In genomic region chr15:59997070-59997701, GRCh38 we compare ENCODE assay signal across 8 cellular contexts. TPM values are rescaled to one million over a fixed set of nuclear protein-coding genes. Genes with fewer than 3 reads are reported as not detected.
DNase-seq lines count a peak whose midpoint lies in the region; ATAC-seq, FAIRE-seq and TF ChIP-seq lines count a peak whose summit lies in the region.

No MANE protein-coding gene starts in this region.

- H3K4me1 ChIP-seq in DOHH2 (ENCODE audit: control insufficient read depth, low read length) (no peaks in the 10 kb centered on the region), keratinocyte (ENCODE audit: control insufficient read depth, extremely low read depth, insufficient read depth, low read length) (peaks cover 3% of the 10 kb centered on the region), stomach (peaks cover 9 to 37% (median 21%) of the 10 kb centered on the region in 4 donors)

- TF ChIP-seq CTCF in DOHH2 (IDR thresholded peaks at IDR 0.05; ENCODE audit: low read depth, low read length, poor library complexity, severe bottlenecking) (no peak), keratinocyte (optimal IDR thresholded peaks at IDR 0.05 in 1 of 3, IDR thresholded peaks at IDR 0.05 in 1 of 3, conservative IDR thresholded peaks at IDR 0.05 in 1 of 3; ENCODE audit: extremely low read depth in 1 of 3, insufficient read depth in 2 of 3, low read length in 3 of 3) (peak in 1 of 3 experiments; percentile 71), stomach (IDR thresholded peaks at IDR 0.05) (no peak)

- H3K4me3 Mint-ChIP-seq in activated CD4-positive, alpha-beta memory T cell treated with anti-CD3 and anti-CD28 coated beads, Interleukin-2, amount 10 ng/mL, durations not matched to agents 7 days and 5 days, result peak overlapping the region; percentile 67

- no peak overlapping the region for H3K27ac ChIP-seq in DOHH2 (ENCODE audit: low read depth, low read length)
- H3K27ac ChIP-seq in keratinocyte (ENCODE audit: control insufficient read depth, insufficient read depth, low read length), result no peak overlapping the region
- no peak overlapping the region for H3K27ac ChIP-seq in stomach

- H3K27me3 ChIP-seq in DOHH2 (ENCODE audit: control insufficient read depth, low read length), result peaks cover 32% of the 10 kb centered on the region
- H3K27me3 ChIP-seq in keratinocyte (ENCODE audit: control insufficient read depth, extremely low read depth, insufficient read depth, low read length), result peaks cover 100% of the 10 kb centered on the region
- peaks cover 41 to 100% (median 100%) of the 10 kb centered on the region in 3 donors for H3K27me3 ChIP-seq in stomach

- H3K9me3 Mint-ChIP-seq in activated CD4-positive, alpha-beta memory T cell treated with anti-CD3 and anti-CD28 coated beads, Interleukin-2, amount 10 ng/mL, durations not matched to agents 7 days and 5 days, result no peaks in the 10 kb centered on the region

- H3K9me3 ChIP-seq in DOHH2 (ENCODE audit: control insufficient read depth, insufficient read depth, low read length) (no peaks in the 10 kb centered on the region), keratinocyte (ENCODE audit: control insufficient read depth, low read depth, low read length) (no peaks in the 10 kb centered on the region), stomach (peaks cover 0 to 17% (median 4%) of the 10 kb centered on the region in 4 donors)

- H3K79me2 ChIP-seq in DOHH2 (ENCODE audit: control insufficient read depth, low read length) (no peaks in the 10 kb centered on the region), keratinocyte (ENCODE audit: control insufficient read depth, insufficient read depth, low read length) (no peaks in the 10 kb centered on the region)

- H3K27ac Mint-ChIP-seq in activated CD4-positive, alpha-beta memory T cell treated with anti-CD3 and anti-CD28 coated beads, Interleukin-2, amount 10 ng/mL, durations not matched to agents 7 days and 5 days, result peak overlapping the region; percentile 20

- H2AFZ ChIP-seq in keratinocyte (ENCODE audit: control insufficient read depth, low read length), result no peak overlapping the region

- no peak for TF ChIP-seq POLR2A in stomach (IDR thresholded peaks at IDR 0.05)

- TF ChIP-seq EP300 in stomach (IDR thresholded peaks at IDR 0.05), result no peak

- POLR2A ChIA-PET in activated CD4-positive, alpha-beta memory T cell treated with anti-CD3 and anti-CD28 coated beads, Interleukin-2, amount 10 ng/mL, durations not matched to agents 7 days and 5 days (lab: Charles Lee), result interaction anchor here (0.9 to 1.4 kb wide), 5 partner anchors 9 to 240 kb away, joined by 3 to 5 read pairs (median 3); no protein-coding TSS in a partner anchor

- no peaks in the 10 kb centered on the region for H3F3A ChIP-seq in DOHH2 (ENCODE audit: control insufficient read depth, insufficient read depth)

- 2 to 8% (median 3%) methylated on average over 32 to 36 of the region's 36 CpGs for WGBS in stomach, 5 donors

- dilution Hi-C loops in keratinocyte (cut with MboI; ENCODE audit: extremely low pct_ligation_motif_present, low sequenced_read_pairs), result no loop called here

- H4K20me1 ChIP-seq in DOHH2 (ENCODE audit: control insufficient read depth, insufficient read depth, low read depth, low read length), result no peaks in the 10 kb centered on the region
- peaks cover 11% of the 10 kb centered on the region for H4K20me1 ChIP-seq in keratinocyte (ENCODE audit: control insufficient read depth, extremely low read depth, insufficient read depth, low read length)

- FAIRE-seq in keratinocyte (lab: Jason Lieb, UNC), result no peak

- CTCF ChIA-PET in activated CD4-positive, alpha-beta memory T cell treated with anti-CD3 and anti-CD28 coated beads, Interleukin-2, amount 10 ng/mL, durations not matched to agents 7 days and 5 days (lab: Charles Lee), result interaction anchor here (0.6 to 4.5 kb wide), 11 partner anchors 10 to 421 kb away, joined by 3 to 43 read pairs (median 5); no protein-coding TSS in a partner anchor

- no peak overlapping the region for H3K9ac ChIP-seq in keratinocyte (ENCODE audit: control insufficient read depth, extremely low read depth, insufficient read depth, low read length)

- peak; percentile 84 for ATAC-seq in GM21526 (IDR thresholded peaks at IDR 0.05; ENCODE audit: low FRiP score, unreplicated experiment)

- intact Hi-C loops in stomach (cut with DNase I; ENCODE audit: low total_unique reads), result no loop called here

- H3K4me2 ChIP-seq in DOHH2 (ENCODE audit: low read length) (peak overlapping the region; percentile 27; the same call in 1 of the 2 replicates), keratinocyte (ENCODE audit: control insufficient read depth, extremely low read depth, insufficient read depth, low read depth, low read length) (peak overlapping the region; percentile 60)

- H3K9me2 ChIP-seq in DOHH2 (replicated peaks; ENCODE audit: control insufficient read depth, low read length), result no peaks in the 10 kb centered on the region

- peaks cover 19% of the 10 kb centered on the region for H3K36me3 Mint-ChIP-seq in activated CD4-positive, alpha-beta memory T cell treated with anti-CD3 and anti-CD28 coated beads, Interleukin-2, amount 10 ng/mL, durations not matched to agents 7 days and 5 days (ENCODE audit: low read depth)

- H3K27me3 Mint-ChIP-seq in activated CD4-positive, alpha-beta memory T cell treated with anti-CD3 and anti-CD28 coated beads, Interleukin-2, amount 10 ng/mL, durations not matched to agents 7 days and 5 days, result peaks cover 99% of the 10 kb centered on the region

- H3K4me1 Mint-ChIP-seq in activated CD4-positive, alpha-beta memory T cell treated with anti-CD3 and anti-CD28 coated beads, Interleukin-2, amount 10 ng/mL, durations not matched to agents 7 days and 5 days, result peaks cover 77% of the 10 kb centered on the region

- no peaks in the 10 kb centered on the region for H3K36me3 ChIP-seq in DOHH2 (ENCODE audit: control insufficient read depth, low read length)
- no peaks in the 10 kb centered on the region for H3K36me3 ChIP-seq in keratinocyte (ENCODE audit: control insufficient read depth in 2 of 2, extremely low read depth in 1 of 2, insufficient read depth in 2 of 2, low read length in 2 of 2)
- H3K36me3 ChIP-seq in stomach, result no peaks in the 10 kb centered on the region

- no peaks in the 10 kb centered on the region for H3K9me1 ChIP-seq in keratinocyte (ENCODE audit: control insufficient read depth, extremely low read depth, insufficient read depth, low read length)

- H3K4me3 ChIP-seq in DOHH2 (ENCODE audit: low read length) (no peak overlapping the region), keratinocyte (ENCODE audit: control insufficient read depth in 2 of 3, extremely low read depth in 1 of 3, insufficient read depth in 2 of 3, low read depth in 1 of 3, low read length in 3 of 3) (peak overlapping the region in 1 of 3 experiments; percentile 18), stomach (peak overlapping the region; percentile 6 to 40 (median 22))

- DNase-seq in NCI-H1092 (lab: John Stamatoyannopoulos, UW) (peak; percentile 37), keratinocyte (ENCODE audit: low read depth, low spot score) (no peak), stomach (no peak), HCEC 1CT (no peak), dermis blood vessel endothelial cell (no peak)
- peak; percentile 81 for DNase-seq in activated CD4-positive, alpha-beta memory T cell treated with anti-CD3 and anti-CD28 coated beads, Interleukin-2, amount 10 ng/mL, durations not matched to agents 7 days and 5 days

RNA-seq across cellular contexts. Expression of gene FOXB1, which starts 6.9 kb away (rescaled TPM):
- 1 to 10 TPM; 3.7 to 5.2 TPM for total RNA-seq in activated CD4-positive, alpha-beta memory T cell treated with anti-CD3 and anti-CD28 coated beads, Interleukin-2, amount 10 ng/mL, durations not matched to agents 7 days and 5 days
- not detected in 3 replicates for polyA plus RNA-seq in keratinocyte
- not detected for polyA plus RNA-seq in keratinocyte (2011; ENCODE audit: low read depth)
- polyA plus RNA-seq in keratinocyte (2011; cell fraction: cytosol; rRNA removed), result not detected in 2 replicates
- polyA plus RNA-seq in keratinocyte (2011; cell fraction: nucleus; rRNA removed), result not detected in 2 replicates
- polyA plus RNA-seq in keratinocyte (2012; ENCODE audit: low replicate concordance), result not detected in 2 replicates
- not detected in 3 replicates for polyA minus RNA-seq in keratinocyte
- not detected for polyA minus RNA-seq in keratinocyte (2011; cell fraction: cytosol; rRNA and poly(A)+ RNA removed)
- polyA minus RNA-seq in keratinocyte (2011; cell fraction: nucleus; rRNA and poly(A)+ RNA removed), result not detected in 2 replicates
- not detected for total RNA-seq in stomach
- not detected for polyA plus RNA-seq in stomach
- not detected in 2 replicates for total RNA-seq in dermis blood vessel endothelial cell

Comparison
In these comparisons a context has a peak if more than half of its experiments do, and no peak if none do; other contexts are left out.
1. DNase-seq: peak in NCI-H1092 (single experiment) and activated CD4-positive, alpha-beta memory T cell treated with anti-CD3 and anti-CD28 coated beads, Interleukin-2, amount 10 ng/mL, durations not matched to agents 7 days and 5 days (single experiment); none in keratinocyte (single experiment), stomach (single experiment), HCEC 1CT (single experiment) and dermis blood vessel endothelial cell (single experiment).